16 cellular contexts compared by ENCODE assay signal in genomic region chr17:17182601-17183136, GRCh38. TPM values are rescaled to one million over a fixed set of nuclear protein-coding genes. Genes with fewer than 3 reads are reported as not detected.
DNase-seq lines count a peak whose midpoint lies in the region; ATAC-seq and TF ChIP-seq lines count a peak whose summit lies in the region.
"Had no signal": no experiment of that assay in that cellular context is flagged by ENCODE, and none has a peak within 500 bp of the region (broad histone marks: within the 10 kb centered on the region; RNA-seq: fewer than 3 reads in every experiment).

No MANE protein-coding gene starts in this region.

- H2BK15ac ChIP-seq in neuronal stem cell (ENCODE audit: low read length): no peak overlapping the region

- no peaks in the 10 kb centered on the region for H3K79me2 ChIP-seq in Karpas-422 (ENCODE audit: low read length)

- no peaks in the 10 kb centered on the region for H3K27me3 ChIP-seq in CD8-positive, alpha-beta memory T cell (ENCODE audit: insufficient read depth, low read length, poor library complexity, severe bottlenecking)
- H3K27me3 ChIP-seq in neuronal stem cell (ENCODE audit: control insufficient read depth in 3 of 3, insufficient read depth in 3 of 3, low read depth in 1 of 3, low read length in 3 of 3) (no peaks in the 10 kb centered on the region), Karpas-422 (ENCODE audit: low read length) (no peaks in the 10 kb centered on the region)
- H3K27me3 ChIP-seq: adrenal gland had no signal

- no peak overlapping the region for H2BK12ac ChIP-seq in neuronal stem cell (ENCODE audit: low read length)

- peak overlapping the region; percentile 43 for H2BK5ac ChIP-seq in neuronal stem cell (ENCODE audit: low read length)

- no peaks in the 10 kb centered on the region for H3K27me3 Mint-ChIP-seq in activated T-cell treated with anti-CD3 and anti-CD28 coated beads, Interleukin-2, amount 50 U/mL, for 4 hours (ENCODE audit: low read depth)
- H3K27me3 Mint-ChIP-seq in CD8-positive, alpha-beta memory T cell: no peaks in the 10 kb centered on the region
- no peaks in the 10 kb centered on the region for H3K27me3 Mint-ChIP-seq in activated B cell treated with CpG ODN at 0.5 μM for 24 hours

- peak overlapping the region; percentile 47 for H3K4me3 ChIP-seq in CD8-positive, alpha-beta memory T cell (ENCODE audit: low read length)
- H3K4me3 ChIP-seq in neuronal stem cell (ENCODE audit: low read length in 2 of 2) (no peak overlapping the region), Karpas-422 (ENCODE audit: low read length) (no peak overlapping the region)
- H3K4me3 ChIP-seq: adrenal gland had no signal

- no peaks in the 10 kb centered on the region for H3K9me2 ChIP-seq in Karpas-422 (replicated peaks; ENCODE audit: insufficient read depth, low read length)

- peaks cover 25% of the 10 kb centered on the region for H3K36me3 Mint-ChIP-seq in activated T-cell treated with anti-CD3 and anti-CD28 coated beads, Interleukin-2, amount 50 U/mL, for 4 hours (ENCODE audit: insufficient read depth)
- H3K36me3 Mint-ChIP-seq in CD8-positive, alpha-beta memory T cell: peaks cover 11 to 74% (median 24%) of the 10 kb centered on the region in 3 donors
- H3K36me3 Mint-ChIP-seq in activated B cell treated with CpG ODN at 0.5 μM for 24 hours (ENCODE audit: low read depth): peaks cover 72% of the 10 kb centered on the region

- no peaks in the 10 kb centered on the region for H3K79me1 ChIP-seq in neuronal stem cell (ENCODE audit: low read depth, low read length)

- peaks cover 10% of the 10 kb centered on the region for H3K36me3 ChIP-seq in CD8-positive, alpha-beta memory T cell (ENCODE audit: insufficient read depth, low read length)
- peaks cover 23 to 83% of the 10 kb centered on the region in 2 donors for H3K36me3 ChIP-seq in neuronal stem cell (replicated peaks in 1 of 2; ENCODE audit: control insufficient read depth in 2 of 2, insufficient read depth in 2 of 2, low read length in 2 of 2)
- H3K36me3 ChIP-seq in Karpas-422 (ENCODE audit: insufficient read depth, low read length): no peaks in the 10 kb centered on the region

- intact Hi-C loops in activated B cell treated with CpG ODN at 0.5 μM for 24 hours (cut with micrococcal nuclease): no loop called here

- H3K27ac Mint-ChIP-seq in CD8-positive, alpha-beta memory T cell: peak overlapping the region in 7 of 8 donors; percentile 67 to 97 (median 94)
- H3K27ac Mint-ChIP-seq in activated B cell treated with CpG ODN at 0.5 μM for 24 hours: peak overlapping the region; percentile 84

- H3K27ac ChIP-seq in CD8-positive, alpha-beta memory T cell (ENCODE audit: low read depth, low read length): peak overlapping the region; percentile 12
- H3K27ac ChIP-seq in neuronal stem cell (replicated peaks; ENCODE audit: low read length) (no peak overlapping the region), Karpas-422 (ENCODE audit: low read length) (no peak overlapping the region)

- H4K8ac ChIP-seq in neuronal stem cell (ENCODE audit: low read depth, low read length): no peak overlapping the region

- H3K4me1 Mint-ChIP-seq in activated T-cell treated with anti-CD3 and anti-CD28 coated beads, Interleukin-2, amount 50 U/mL, for 4 hours (ENCODE audit: low read depth): peaks cover 87% of the 10 kb centered on the region
- peaks cover 68 to 88% (median 75%) of the 10 kb centered on the region in 3 donors for H3K4me1 Mint-ChIP-seq in CD8-positive, alpha-beta memory T cell
- H3K4me1 Mint-ChIP-seq in activated B cell treated with CpG ODN at 0.5 μM for 24 hours: peaks cover 48% of the 10 kb centered on the region
- H3K4me1 Mint-ChIP-seq: neural crest cell had no signal

- H2BK120ac ChIP-seq in neuronal stem cell (ENCODE audit: low read depth, low read length): no peak overlapping the region

- no peak overlapping the region for H3K9ac ChIP-seq in neuronal stem cell (ENCODE audit: low read depth, low read length, poor library complexity)
- no peak overlapping the region for H3K9ac ChIP-seq in Karpas-422 (ENCODE audit: low read length)

- DNase-seq in activated T-cell treated with anti-CD3 and anti-CD28 coated beads, Interleukin-2, amount 50 U/mL, for 4 hours: no peak
- no peak for DNase-seq in activated T-cell treated with anti-CD3 and anti-CD28 coated beads, Interleukin-2, amount 50 U/mL, for 48 hours
- peak in 1 of 5 donors; percentile 19 for DNase-seq in CD8-positive, alpha-beta memory T cell
- no peak for DNase-seq in activated B cell treated with CpG ODN at 0.5 μM for 24 hours
- DNase-seq in neuronal stem cell (ENCODE audit: low spot score): no peak
- no peak for DNase-seq in Karpas-422
- DNase-seq in activated gamma-delta T cell treated with Interleukin-2 at 50 U/mL for 16 hours: no peak
- DNase-seq: adrenal gland; effector CD4-positive, alpha-beta T cell; NCI-H1436 treated with DMSO at 0.1 percent for 48 hours; right cardiac atrium; SHP77 treated with DMSO at 0.1 percent for 48 hours; T1000 had no signal

- POLR2A ChIA-PET in CD8-positive, alpha-beta memory T cell (lab: Charles Lee): interaction anchor here (1.0 kb wide), 1 partner anchor 29 kb away, joined by 4 read pairs; no protein-coding TSS in a partner anchor
- POLR2A ChIA-PET in activated B cell treated with CpG ODN at 0.5 μM for 24 hours (lab: Charles Lee): no interaction called here

- TF ChIP-seq CTCF in activated B cell treated with CpG ODN at 0.5 μM for 24 hours (IDR thresholded peaks at IDR 0.05): no peak

- H2AK5ac ChIP-seq in neuronal stem cell (ENCODE audit: low read depth, low read length): no peak overlapping the region

- H3K23ac ChIP-seq in neuronal stem cell (ENCODE audit: low read depth, low read length, poor library complexity): no peak overlapping the region

- peaks cover 97% of the 10 kb centered on the region for H3K4me1 ChIP-seq in CD8-positive, alpha-beta memory T cell (ENCODE audit: insufficient read depth, low read length)
- H3K4me1 ChIP-seq in neuronal stem cell (ENCODE audit: control insufficient read depth in 2 of 2, insufficient read depth in 1 of 2, low read depth in 1 of 2, low read length in 2 of 2) (no peaks in the 10 kb centered on the region), Karpas-422 (ENCODE audit: low read length) (no peaks in the 10 kb centered on the region)

- H3K4me2 ChIP-seq in neuronal stem cell (ENCODE audit: insufficient read depth, low read length, poor library complexity, severe bottlenecking) (no peak overlapping the region), Karpas-422 (ENCODE audit: low read depth, low read length, poor library complexity, severe bottlenecking) (no peak overlapping the region)

- no peak for ATAC-seq in activated T-cell treated with anti-CD3 and anti-CD28 coated beads, Interleukin-2, amount 50 U/mL, for 4 hours
- ATAC-seq in activated B cell treated with CpG ODN at 0.5 μM for 24 hours (ENCODE audit: low read depth): no peak
- ATAC-seq in HG02973 (IDR thresholded peaks at IDR 0.05; ENCODE audit: unreplicated experiment): no peak
- ATAC-seq: HCT116, right cardiac atrium had no signal

- no peak overlapping the region for H3K18ac ChIP-seq in neuronal stem cell (ENCODE audit: low read length)

- no CpG with 5 or more reads among the region's 5 CpGs for WGBS in neuronal stem cell (ENCODE audit: extremely low coverage in 2 of 2, insufficient read length in 2 of 2, insufficient replicate concordance in 1 of 2), 2 donors

- no peaks in the 10 kb centered on the region for H4K20me1 ChIP-seq in Karpas-422 (ENCODE audit: insufficient read depth, low read depth, low read length)

- H4K91ac ChIP-seq in neuronal stem cell (ENCODE audit: low read depth, low read length, poor library complexity): no peak overlapping the region

- no peak overlapping the region for H3K14ac ChIP-seq in neuronal stem cell (ENCODE audit: low read length)

- H3K9me3 ChIP-seq in CD8-positive, alpha-beta memory T cell (ENCODE audit: low read length): no peaks in the 10 kb centered on the region
- H3K9me3 ChIP-seq in neuronal stem cell (replicated peaks in 1 of 2; ENCODE audit: control insufficient read depth in 2 of 2, insufficient read depth in 1 of 2, low read depth in 1 of 2, low read length in 2 of 2) (no peaks in the 10 kb centered on the region), Karpas-422 (ENCODE audit: low read length) (no peaks in the 10 kb centered on the region)
- H3K9me3 ChIP-seq: adrenal gland had no signal

- no peaks in the 10 kb centered on the region for H3K9me3 Mint-ChIP-seq in activated T-cell treated with anti-CD3 and anti-CD28 coated beads, Interleukin-2, amount 50 U/mL, for 4 hours
- no peaks in the 10 kb centered on the region for H3K9me3 Mint-ChIP-seq in CD8-positive, alpha-beta memory T cell
- no peaks in the 10 kb centered on the region for H3K9me3 Mint-ChIP-seq in activated B cell treated with CpG ODN at 0.5 μM for 24 hours
- H3K9me3 Mint-ChIP-seq: neural crest cell had no signal

- no peak overlapping the region for H3K4ac ChIP-seq in neuronal stem cell (ENCODE audit: low read length)

- CTCF ChIA-PET in CD8-positive, alpha-beta memory T cell (lab: Charles Lee): interaction anchor here (0.6 kb wide), 1 partner anchor 11 kb away, joined by 3 read pairs; no protein-coding TSS in a partner anchor
- CTCF ChIA-PET in activated B cell treated with CpG ODN at 0.5 μM for 24 hours (lab: Charles Lee): no interaction called here

- H2AFZ ChIP-seq in neuronal stem cell (ENCODE audit: low read length) (no peak overlapping the region), Karpas-422 (ENCODE audit: low read length) (no peak overlapping the region)

- H3K4me3 Mint-ChIP-seq in activated T-cell treated with anti-CD3 and anti-CD28 coated beads, Interleukin-2, amount 50 U/mL, for 4 hours: peak overlapping the region; percentile 65
- peak overlapping the region in 5 of 7 donors; percentile 76 to 82 (median 81) for H3K4me3 Mint-ChIP-seq in CD8-positive, alpha-beta memory T cell
- no peak overlapping the region for H3K4me3 Mint-ChIP-seq in activated B cell treated with CpG ODN at 0.5 μM for 24 hours
- H3K4me3 Mint-ChIP-seq: neural crest cell had no signal

RNA-seq across cellular contexts. Expression of gene PLD6, which starts 23.5 kb away (rescaled TPM):
- 10 to 100 TPM; 27.4 to 38.3 (median 32.7) TPM for total RNA-seq in activated T-cell treated with anti-CD3 and anti-CD28 coated beads, Interleukin-2, amount 50 U/mL, for 4 hours
- 10 to 100 TPM; 26.5 to 28.4 TPM for total RNA-seq in CD8-positive, alpha-beta memory T cell
- polyA plus RNA-seq in CD8-positive, alpha-beta memory T cell: 6.9 TPM
- total RNA-seq in activated B cell treated with CpG ODN at 0.5 μM for 24 hours: 6.2 and 7.6 TPM in 2 replicates
- 0.38 TPM for polyA plus RNA-seq in neuronal stem cell (2013, experiment 1 of 2)
- polyA plus RNA-seq in neuronal stem cell (2013, experiment 2 of 2): 0.35 TPM
- total RNA-seq in Karpas-422 (2014; rRNA removed; shearing (Covaris generic); ENCODE audit: low replicate concordance): 0.14 TPM in 1 of 2 replicates, not detected in the other

RNA-seq across cellular contexts. Expression of gene FLCN, which starts 54.3 kb away (rescaled TPM):
- 10 to 100 TPM; 15.6 to 27.0 (median 25.6) TPM for total RNA-seq in activated T-cell treated with anti-CD3 and anti-CD28 coated beads, Interleukin-2, amount 50 U/mL, for 4 hours
- total RNA-seq in CD8-positive, alpha-beta memory T cell: 10 to 100 TPM; 26.9 to 30.7 TPM
- polyA plus RNA-seq in CD8-positive, alpha-beta memory T cell: 3.8 TPM
- total RNA-seq in activated B cell treated with CpG ODN at 0.5 μM for 24 hours: 54.5 and 62.3 TPM in 2 replicates
- polyA plus RNA-seq in neuronal stem cell (2013, experiment 1 of 2): 12.0 TPM
- 12.6 TPM for polyA plus RNA-seq in neuronal stem cell (2013, experiment 2 of 2)
- total RNA-seq in Karpas-422 (2014; rRNA removed; shearing (Covaris generic); ENCODE audit: low replicate concordance): 15.6 and 21.5 TPM in 2 replicates
